8 cellular contexts compared by ENCODE assay signal in the genomic region with DNA sequence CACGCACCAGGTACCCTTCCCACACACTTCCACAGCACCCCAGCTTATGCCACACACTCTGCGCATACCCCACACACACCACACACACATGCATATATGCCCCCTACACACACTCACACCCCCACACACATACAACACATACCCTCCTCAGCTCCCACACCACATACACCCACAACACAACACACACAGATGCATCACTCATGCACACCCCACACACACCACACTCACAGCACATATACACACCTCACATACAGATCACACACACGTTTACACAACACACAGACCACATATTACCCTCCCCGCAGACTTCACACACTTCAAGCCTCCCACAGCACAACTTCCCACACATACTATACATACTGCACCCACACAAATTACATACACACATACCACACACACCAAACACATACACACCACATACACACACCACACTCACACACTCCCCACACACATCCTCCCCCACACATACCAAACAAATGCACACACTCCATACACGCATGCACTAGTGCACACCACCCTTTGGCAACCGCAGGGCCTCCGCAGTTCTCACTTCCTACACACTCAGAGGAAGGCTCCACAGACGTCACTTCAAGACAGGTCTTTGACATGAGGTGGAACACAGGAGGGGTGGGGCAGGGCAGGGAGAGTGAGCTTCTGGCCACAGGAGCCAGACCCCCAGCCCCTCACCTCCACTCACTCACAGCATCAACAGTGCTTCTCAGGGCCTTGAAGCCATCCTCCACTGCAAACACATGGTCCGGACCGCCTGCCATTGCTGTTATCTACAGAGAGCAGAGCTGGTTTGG. TPM values are rescaled to one million over a fixed set of nuclear protein-coding genes. Genes with fewer than 3 reads are reported as not detected.
DNase-seq lines count a peak whose midpoint lies in the region; ATAC-seq and TF ChIP-seq lines count a peak whose summit lies in the region.

No MANE protein-coding gene starts in this region.

- H2AFZ ChIP-seq in OCI-LY1 (ENCODE audit: low read length) = no peak overlapping the region

- peaks cover 73% of the 10 kb centered on the region for H3K4me1 ChIP-seq in OCI-LY1 (ENCODE audit: insufficient read depth, low read length, severe bottlenecking)

- H3K27ac ChIP-seq in OCI-LY1 (ENCODE audit: low read depth, low read length, poor library complexity, severe bottlenecking) = peak overlapping the region; percentile 90

- DNase-seq in activated naive CD8-positive, alpha-beta T cell treated with anti-CD3 and anti-CD28 coated beads for 36 hours = peak; percentile 79
- no peak for DNase-seq in stimulated activated naive B cell treated with anti-CD40 and anti-IgM and Interleukin-4, amounts not matched to agents 10 μg/mL and 1 μg/mL and 100 μg/mL, for 72 hours
- DNase-seq in GDM1 (lab: John Stamatoyannopoulos, UW) (no peak), NCI-H1417 treated with DMSO at 0.1 percent for 48 hours (lab: John Stamatoyannopoulos, UW) (no peak), NCI-H2081 treated with DMSO at 0.1 percent for 48 hours (lab: John Stamatoyannopoulos, UW) (no peak)
- DNase-seq in central memory CD4-positive, alpha-beta T cell = no peak

- no peaks in the 10 kb centered on the region for H3K9me2 ChIP-seq in OCI-LY1 (ENCODE audit: low read depth, low read length)

- peak overlapping the region; percentile 79 for H3K4me3 ChIP-seq in OCI-LY1 (ENCODE audit: low read depth, low read length, poor library complexity, severe bottlenecking)

- H3K9me3 ChIP-seq in OCI-LY1 (ENCODE audit: low read length) = no peaks in the 10 kb centered on the region

- H3K9ac ChIP-seq in OCI-LY1 (ENCODE audit: low read length) = peak overlapping the region; percentile 87

- H3K9me3 Mint-ChIP-seq in activated naive CD8-positive, alpha-beta T cell treated with anti-CD3 and anti-CD28 coated beads for 36 hours = no peaks in the 10 kb centered on the region
- H3K9me3 Mint-ChIP-seq in stimulated activated naive B cell treated with anti-CD40 and anti-IgM and Interleukin-4, amounts not matched to agents 10 μg/mL and 1 μg/mL and 100 μg/mL, for 72 hours = no peaks in the 10 kb centered on the region

- H3K4me3 Mint-ChIP-seq in activated naive CD8-positive, alpha-beta T cell treated with anti-CD3 and anti-CD28 coated beads for 36 hours = no peak overlapping the region
- H3K4me3 Mint-ChIP-seq in stimulated activated naive B cell treated with anti-CD40 and anti-IgM and Interleukin-4, amounts not matched to agents 10 μg/mL and 1 μg/mL and 100 μg/mL, for 72 hours = no peak overlapping the region

- no peaks in the 10 kb centered on the region for H3K79me2 ChIP-seq in OCI-LY1 (ENCODE audit: insufficient read depth, low read length)

- ATAC-seq in GM21381 (IDR thresholded peaks at IDR 0.05; ENCODE audit: unreplicated experiment) = peak; percentile 75
- ATAC-seq in stimulated activated naive B cell treated with anti-CD40 and anti-IgM and Interleukin-4, amounts not matched to agents 10 μg/mL and 1 μg/mL and 100 μg/mL, for 72 hours (replicated peaks) = peak; percentile 70 to 88

- H3K27ac Mint-ChIP-seq in activated naive CD8-positive, alpha-beta T cell treated with anti-CD3 and anti-CD28 coated beads for 36 hours = no peak overlapping the region
- no peak overlapping the region for H3K27ac Mint-ChIP-seq in stimulated activated naive B cell treated with anti-CD40 and anti-IgM and Interleukin-4, amounts not matched to agents 10 μg/mL and 1 μg/mL and 100 μg/mL, for 72 hours

- no peaks in the 10 kb centered on the region for H3K27me3 Mint-ChIP-seq in activated naive CD8-positive, alpha-beta T cell treated with anti-CD3 and anti-CD28 coated beads for 36 hours
- H3K27me3 Mint-ChIP-seq in stimulated activated naive B cell treated with anti-CD40 and anti-IgM and Interleukin-4, amounts not matched to agents 10 μg/mL and 1 μg/mL and 100 μg/mL, for 72 hours = no peaks in the 10 kb centered on the region

- H3K36me3 Mint-ChIP-seq in activated naive CD8-positive, alpha-beta T cell treated with anti-CD3 and anti-CD28 coated beads for 36 hours = no peaks in the 10 kb centered on the region
- H3K36me3 Mint-ChIP-seq in stimulated activated naive B cell treated with anti-CD40 and anti-IgM and Interleukin-4, amounts not matched to agents 10 μg/mL and 1 μg/mL and 100 μg/mL, for 72 hours = no peaks in the 10 kb centered on the region

- TF ChIP-seq CTCF in OCI-LY1 (IDR thresholded peaks at IDR 0.05; ENCODE audit: low read length) = no peak

- H3K4me2 ChIP-seq in OCI-LY1 (ENCODE audit: low read length) = peak overlapping the region; percentile 96

- H3F3A ChIP-seq in OCI-LY1 (ENCODE audit: insufficient read depth, low read length) = no peaks in the 10 kb centered on the region

- H3K36me3 ChIP-seq in OCI-LY1 (ENCODE audit: insufficient read depth, low read length) = peaks cover 5% of the 10 kb centered on the region; the same call in 1 of the 2 replicates

- H3K27me3 ChIP-seq in OCI-LY1 (ENCODE audit: insufficient read depth, low read length) = no peaks in the 10 kb centered on the region

- H4K20me1 ChIP-seq in OCI-LY1 (ENCODE audit: insufficient read depth, low read length) = no peaks in the 10 kb centered on the region

- H3K4me1 Mint-ChIP-seq in activated naive CD8-positive, alpha-beta T cell treated with anti-CD3 and anti-CD28 coated beads for 36 hours = peaks cover 19% of the 10 kb centered on the region
- H3K4me1 Mint-ChIP-seq in stimulated activated naive B cell treated with anti-CD40 and anti-IgM and Interleukin-4, amounts not matched to agents 10 μg/mL and 1 μg/mL and 100 μg/mL, for 72 hours = peaks cover 17 to 34% of the 10 kb centered on the region in 2 donors

RNA-seq across cellular contexts. Expression of gene ANTXRL, which starts 18.5 kb away (rescaled TPM):
- not detected for total RNA-seq in activated naive CD8-positive, alpha-beta T cell treated with anti-CD3 and anti-CD28 coated beads for 36 hours
